Comparison of ENCODE assay signal across 8 cellular contexts in genomic region chr15:82538961-82539689, GRCh38. TPM values are rescaled to one million over a fixed set of nuclear protein-coding genes. Genes with fewer than 3 reads are reported as not detected.
A peak's percentile ranks its signal among the peaks of the same experiment; 100 is the strongest.
DNase-seq lines count a peak whose midpoint lies in the region; FAIRE-seq and TF ChIP-seq lines count a peak whose summit lies in the region.

No MANE protein-coding gene starts in this region.

- peak overlapping the region; percentile 91 to 99 (median 97) for H3K27ac ChIP-seq in BLaER1 treated with 17β-estradiol and CSF1 and Interleukin-3, amounts not matched to agents 10 nM and 100 nM
- peak overlapping the region; percentile 77 for H3K27ac ChIP-seq in effector memory CD4-positive, alpha-beta T cell (ENCODE audit: insufficient read depth, low read length, poor library complexity, severe bottlenecking)

- peak overlapping the region; percentile 85 to 99 (median 94) for H3K4me2 ChIP-seq in BLaER1 treated with 17β-estradiol and CSF1 and Interleukin-3, amounts not matched to agents 10 nM and 100 nM

- H3K4me3 ChIP-seq in BLaER1 treated with 17β-estradiol and CSF1 and Interleukin-3, amounts not matched to agents 10 nM and 100 nM, result peak overlapping the region; percentile 83 to 98 (median 92)
- peak overlapping the region; percentile 99 for H3K4me3 ChIP-seq in NT2/D1 (ENCODE audit: insufficient read length, low read depth)
- peak overlapping the region; percentile 78 for H3K4me3 ChIP-seq in effector memory CD4-positive, alpha-beta T cell (ENCODE audit: insufficient read depth, low read depth, low read length, poor library complexity, severe bottlenecking)

- H4K20me1 ChIP-seq in BLaER1 treated with 17β-estradiol and CSF1 and Interleukin-3, amounts not matched to agents 10 nM and 100 nM, result peaks cover 44 to 60% (median 54%) of the 10 kb centered on the region in 11 experiments

- in situ Hi-C loops in GM13977 (cut with MboI; ENCODE audit: low pct_unique_long_range_greater_than_20kb, low sequenced_read_pairs, unreplicated experiment), result loop anchor here (10.0 to 25.0 kb wide), 3 partner anchors 277 to 466 kb away; partner anchors contain the start of genes EFL1 and SAXO2

- H3K27ac Mint-ChIP-seq in nephron, result peak overlapping the region; percentile 97 to 99 (median 99)

- peaks cover 47 to 56% (median 55%) of the 10 kb centered on the region in 11 experiments for H3K36me3 ChIP-seq in BLaER1 treated with 17β-estradiol and CSF1 and Interleukin-3, amounts not matched to agents 10 nM and 100 nM
- H3K36me3 ChIP-seq in NT2/D1 (ENCODE audit: insufficient read depth, insufficient read length, low read length), result peaks cover 53% of the 10 kb centered on the region
- peaks cover 40% of the 10 kb centered on the region for H3K36me3 ChIP-seq in effector memory CD4-positive, alpha-beta T cell (ENCODE audit: control insufficient read depth, insufficient read depth, low read length)

- H3K9me3 ChIP-seq in BLaER1 treated with 17β-estradiol and CSF1 and Interleukin-3, amounts not matched to agents 10 nM and 100 nM (replicated peaks in 1 of 11), result no peaks in the 10 kb centered on the region; a peak in 1 of 22 replicates
- no peaks in the 10 kb centered on the region for H3K9me3 ChIP-seq in NT2/D1 (ENCODE audit: insufficient read depth, low read length)
- H3K9me3 ChIP-seq in effector memory CD4-positive, alpha-beta T cell (ENCODE audit: control insufficient read depth, low read length), result no peaks in the 10 kb centered on the region

- peak overlapping the region; percentile 95 to 100 (median 98) for H3K9ac ChIP-seq in BLaER1 treated with 17β-estradiol and CSF1 and Interleukin-3, amounts not matched to agents 10 nM and 100 nM
- peak overlapping the region; percentile 100 for H3K9ac ChIP-seq in NT2/D1 (ENCODE audit: insufficient read length, low read depth)

- no peaks in the 10 kb centered on the region for H3K9me3 Mint-ChIP-seq in nephron

- TF ChIP-seq POLR2A in GM12891 (IDR thresholded peaks at IDR 0.05; ENCODE audit: low read depth, low read length), result no peak

- no peak for TF ChIP-seq CTCF in nephron (IDR thresholded peaks at IDR 0.05; ENCODE audit: unreplicated experiment in 3 of 3)
- no peak for TF ChIP-seq CTCF in GM13977 (IDR thresholded peaks at IDR 0.05; ENCODE audit: extremely low read depth, insufficient read depth, missing control alignments)

- peaks cover 44% of the 10 kb centered on the region for H3K36me3 Mint-ChIP-seq in nephron (ENCODE audit: low read depth)

- DNase-seq in NT2/D1 (ENCODE audit: low read depth, low spot score), result no peak
- DNase-seq in effector memory CD4-positive, alpha-beta T cell, result no peak
- no peak for DNase-seq in NCI-H748 treated with DMSO at 0.1 percent for 48 hours (lab: John Stamatoyannopoulos, UW)
- DNase-seq in GM13977 (ENCODE audit: low spot score), result no peak
- DNase-seq in middle frontal gyrus (ENCODE audit: extremely low spot score, low spot score), result no peak
- DNase-seq in GM12891 (ENCODE audit: insufficient read length, low spot score), result no peak

- no peaks in the 10 kb centered on the region for H3K27me3 Mint-ChIP-seq in nephron (ENCODE audit: low read depth)

- H3K4me1 Mint-ChIP-seq in nephron, result peaks cover 37% of the 10 kb centered on the region

- peaks cover 29 to 47% (median 37%) of the 10 kb centered on the region in 10 experiments for H3K4me1 ChIP-seq in BLaER1 treated with 17β-estradiol and CSF1 and Interleukin-3, amounts not matched to agents 10 nM and 100 nM
- peaks cover 6% of the 10 kb centered on the region for H3K4me1 ChIP-seq in NT2/D1 (ENCODE audit: insufficient read depth, insufficient read length)
- H3K4me1 ChIP-seq in effector memory CD4-positive, alpha-beta T cell (ENCODE audit: control insufficient read depth, insufficient read depth, low read length, poor library complexity, severe bottlenecking), result peaks cover 9% of the 10 kb centered on the region

- no peak for FAIRE-seq in GM12891 (lab: Jason Lieb, UNC)

- peak overlapping the region; percentile 97 to 99 (median 98) for H3K4me3 Mint-ChIP-seq in nephron

- H3K27me3 ChIP-seq in BLaER1 treated with 17β-estradiol and CSF1 and Interleukin-3, amounts not matched to agents 10 nM and 100 nM, result no peaks in the 10 kb centered on the region
- no peaks in the 10 kb centered on the region for H3K27me3 ChIP-seq in NT2/D1 (ENCODE audit: insufficient read depth, insufficient read length)
- no peaks in the 10 kb centered on the region for H3K27me3 ChIP-seq in effector memory CD4-positive, alpha-beta T cell (replicated peaks; ENCODE audit: control insufficient read depth, insufficient read depth, low read length, poor library complexity, severe bottlenecking)

TF ChIP-seq in GM12891, 5 proteins besides CTCF, POLR2A, EP300 and RAD21:
- TF ChIP-seq SPI1 (IDR thresholded peaks at IDR 0.05; ENCODE audit: low read depth, low read length) (no peak), POU2F2 (IDR thresholded peaks at IDR 0.05; ENCODE audit: low read depth, low read length) (no peak), POLR2AphosphoS5 (IDR thresholded peaks at IDR 0.05; ENCODE audit: low read depth, low read length) (no peak), PAX5 (IDR thresholded peaks at IDR 0.05; ENCODE audit: insufficient read depth, low read length, severe bottlenecking) (no peak), TAF1 (IDR thresholded peaks at IDR 0.05; ENCODE audit: low read depth, low read length) (no peak)

RNA-seq across cellular contexts. Expression of gene RPS17, which starts 1.1 kb away (rescaled TPM):
- 9,416 TPM for polyA plus RNA-seq in GM12891 (2012; ENCODE audit: low read depth, missing spikeins)
